ENCODE assay signal across 14 cellular contexts in the genomic region with DNA sequence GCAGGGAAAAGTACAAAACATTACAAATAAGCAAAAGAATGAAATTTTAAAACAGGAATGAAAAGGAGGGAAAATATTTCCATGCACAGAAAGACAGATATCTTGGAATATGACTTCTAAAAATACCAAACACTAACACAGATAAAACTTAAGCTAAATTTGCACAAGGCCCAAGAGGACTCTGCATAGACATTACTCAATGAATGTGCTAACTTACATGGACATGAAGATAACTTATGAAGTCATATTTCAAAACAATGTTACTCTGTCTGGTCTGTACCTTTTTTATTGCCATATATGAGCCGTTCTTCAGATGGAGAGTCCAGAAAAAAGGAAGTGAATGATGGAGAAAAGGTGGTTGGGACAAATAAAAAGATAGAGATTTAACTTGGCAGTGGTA. TPM values are rescaled to one million over a fixed set of nuclear protein-coding genes. Genes with fewer than 3 reads are reported as not detected.
DNase-seq lines count a peak whose midpoint lies in the region; ATAC-seq, FAIRE-seq and TF ChIP-seq lines count a peak whose summit lies in the region.
"Had no signal": no experiment of that assay in that cellular context is flagged by ENCODE, and none has a peak within 500 bp of the region (broad histone marks: within the 10 kb centered on the region; RNA-seq: fewer than 3 reads in every experiment).

No MANE protein-coding gene starts in this region.

- peaks cover 5% of the 10 kb centered on the region for H3K36me3 ChIP-seq in CD8-positive, alpha-beta T cell (ENCODE audit: insufficient read depth, low read length)

- peaks cover 2% of the 10 kb centered on the region for H3K4me1 Mint-ChIP-seq in CD8-positive, alpha-beta T cell (ENCODE audit: low read depth)
- H3K4me1 Mint-ChIP-seq in central memory CD8-positive, alpha-beta T cell, result no peaks in the 10 kb centered on the region
- H3K4me1 Mint-ChIP-seq in activated naive CD8-positive, alpha-beta T cell treated with anti-CD3 and anti-CD28 coated beads for 36 hours, result no peaks in the 10 kb centered on the region
- H3K4me1 Mint-ChIP-seq in activated CD4-positive, alpha-beta T cell treated with anti-CD3 and anti-CD28 coated beads for 36 hours, result peaks cover 2% of the 10 kb centered on the region
- H3K4me1 Mint-ChIP-seq: CD14-positive monocyte had no signal

- H3K4me1 ChIP-seq in CD8-positive, alpha-beta T cell (ENCODE audit: insufficient read depth, low read length), result no peaks in the 10 kb centered on the region
- H3K4me1 ChIP-seq: A549 had no signal

- no peak overlapping the region for H3K4me3 Mint-ChIP-seq in CD8-positive, alpha-beta T cell
- H3K4me3 Mint-ChIP-seq in central memory CD8-positive, alpha-beta T cell, result no peak overlapping the region
- no peak overlapping the region for H3K4me3 Mint-ChIP-seq in activated naive CD8-positive, alpha-beta T cell treated with anti-CD3 and anti-CD28 coated beads for 36 hours
- no peak overlapping the region for H3K4me3 Mint-ChIP-seq in activated CD4-positive, alpha-beta T cell treated with anti-CD3 and anti-CD28 coated beads for 36 hours
- H3K4me3 Mint-ChIP-seq: CD14-positive monocyte had no signal

- no peaks in the 10 kb centered on the region for H3K9me3 ChIP-seq in CD8-positive, alpha-beta T cell (ENCODE audit: low read length)
- H3K9me3 ChIP-seq: A549 had no signal

- no peaks in the 10 kb centered on the region for H3K27me3 Mint-ChIP-seq in CD8-positive, alpha-beta T cell (ENCODE audit: low read depth)
- H3K27me3 Mint-ChIP-seq in central memory CD8-positive, alpha-beta T cell, result no peaks in the 10 kb centered on the region
- H3K27me3 Mint-ChIP-seq in activated naive CD8-positive, alpha-beta T cell treated with anti-CD3 and anti-CD28 coated beads for 36 hours, result no peaks in the 10 kb centered on the region
- H3K27me3 Mint-ChIP-seq in activated CD4-positive, alpha-beta T cell treated with anti-CD3 and anti-CD28 coated beads for 36 hours, result no peaks in the 10 kb centered on the region

- POLR2A ChIA-PET in CD8-positive, alpha-beta T cell (lab: Charles Lee), result interaction anchor here (1.1 kb wide), 1 partner anchor 48 kb away, joined by 3 read pairs; a partner anchor contains a TSS
- POLR2A ChIA-PET in activated CD4-positive, alpha-beta T cell treated with anti-CD3 and anti-CD28 coated beads for 36 hours (lab: Charles Lee), result no interaction called here

- CTCF ChIA-PET in CD8-positive, alpha-beta T cell (lab: Charles Lee), result interaction anchor here (0.6 kb wide), 1 partner anchor 16 kb away, joined by 3 read pairs; no protein-coding TSS in a partner anchor
- CTCF ChIA-PET in activated CD4-positive, alpha-beta T cell treated with anti-CD3 and anti-CD28 coated beads for 36 hours (lab: Charles Lee), result no interaction called here

- peak; percentile 41 for ATAC-seq in Right ventricle myocardium superior (ENCODE audit: poor library complexity)
- no peak for ATAC-seq in Right ventricle myocardium inferior
- ATAC-seq in CD8-positive, alpha-beta T cell, result no peak
- ATAC-seq in central memory CD8-positive, alpha-beta T cell (replicated peaks; ENCODE audit: extremely low read depth, poor library complexity, severe bottlenecking), result no peak
- no peak for ATAC-seq in activated CD4-positive, alpha-beta T cell treated with anti-CD3 and anti-CD28 coated beads for 36 hours
- ATAC-seq: A549 had no signal

- no peak for TF ChIP-seq CTCF in CD8-positive, alpha-beta T cell (IDR thresholded peaks at IDR 0.05)

- peak; percentile 48 for FAIRE-seq in GM12891 (lab: Jason Lieb, UNC)
- FAIRE-seq: GM18507 had no signal

- peaks cover 54% of the 10 kb centered on the region for H3K36me3 Mint-ChIP-seq in CD8-positive, alpha-beta T cell
- peaks cover 30% of the 10 kb centered on the region for H3K36me3 Mint-ChIP-seq in central memory CD8-positive, alpha-beta T cell (ENCODE audit: insufficient read depth)
- no peaks in the 10 kb centered on the region for H3K36me3 Mint-ChIP-seq in activated naive CD8-positive, alpha-beta T cell treated with anti-CD3 and anti-CD28 coated beads for 36 hours
- H3K36me3 Mint-ChIP-seq in activated CD4-positive, alpha-beta T cell treated with anti-CD3 and anti-CD28 coated beads for 36 hours (ENCODE audit: low read depth), result peaks cover 10% of the 10 kb centered on the region

- TF ChIP-seq POLR2A in GM12891 (IDR thresholded peaks at IDR 0.05; ENCODE audit: low read depth, low read length), result no peak

- DNase-seq in Right ventricle myocardium superior, result no peak
- DNase-seq in Right ventricle myocardium inferior (ENCODE audit: missing footprints), result no peak
- no peak for DNase-seq in CD8-positive, alpha-beta T cell
- no peak for DNase-seq in GM12891 (ENCODE audit: insufficient read length, low spot score)
- no peak for DNase-seq in central memory CD8-positive, alpha-beta T cell (ENCODE audit: low spot score in 2 of 2)
- no peak for DNase-seq in activated naive CD8-positive, alpha-beta T cell treated with anti-CD3 and anti-CD28 coated beads for 36 hours
- DNase-seq in activated CD4-positive, alpha-beta T cell treated with anti-CD3 and anti-CD28 coated beads for 36 hours, result no peak
- DNase-seq: DMS 273 treated with DMSO at 0.1 percent for 48 hours, GM23248, H7 had no signal

- H3K27ac Mint-ChIP-seq in CD8-positive, alpha-beta T cell, result peak overlapping the region; percentile 9
- peak overlapping the region; percentile 27 for H3K27ac Mint-ChIP-seq in central memory CD8-positive, alpha-beta T cell (ENCODE audit: low read depth)
- H3K27ac Mint-ChIP-seq in activated naive CD8-positive, alpha-beta T cell treated with anti-CD3 and anti-CD28 coated beads for 36 hours, result no peak overlapping the region
- no peak overlapping the region for H3K27ac Mint-ChIP-seq in activated CD4-positive, alpha-beta T cell treated with anti-CD3 and anti-CD28 coated beads for 36 hours
- H3K27ac Mint-ChIP-seq: CD14-positive monocyte had no signal

- H3K9me3 Mint-ChIP-seq in CD8-positive, alpha-beta T cell, result no peaks in the 10 kb centered on the region
- H3K9me3 Mint-ChIP-seq in central memory CD8-positive, alpha-beta T cell, result no peaks in the 10 kb centered on the region
- no peaks in the 10 kb centered on the region for H3K9me3 Mint-ChIP-seq in activated naive CD8-positive, alpha-beta T cell treated with anti-CD3 and anti-CD28 coated beads for 36 hours
- H3K9me3 Mint-ChIP-seq in activated CD4-positive, alpha-beta T cell treated with anti-CD3 and anti-CD28 coated beads for 36 hours (ENCODE audit: low read depth), result no peaks in the 10 kb centered on the region
- H3K9me3 Mint-ChIP-seq: CD14-positive monocyte had no signal

- intact Hi-C loops in Right ventricle myocardium superior (cut with DNase I), result no loop called here
- intact Hi-C loops in Right ventricle myocardium inferior (cut with DNase I), result no loop called here
- intact Hi-C loops in CD8-positive, alpha-beta T cell (cut with DNase I, micrococcal nuclease), result no loop called here
- intact Hi-C loops in activated CD4-positive, alpha-beta T cell treated with anti-CD3 and anti-CD28 coated beads for 36 hours (cut with DNase I, micrococcal nuclease), result no loop called here

- no peaks in the 10 kb centered on the region for H3K27me3 ChIP-seq in CD8-positive, alpha-beta T cell (ENCODE audit: insufficient read depth, low read length)

- no peak overlapping the region for H3K4me3 ChIP-seq in CD8-positive, alpha-beta T cell (ENCODE audit: low read depth, low read length)
- H3K4me3 ChIP-seq: A549, GM23248 had no signal

- no peak overlapping the region for H3K27ac ChIP-seq in CD8-positive, alpha-beta T cell (ENCODE audit: low read depth, low read length)
- H3K27ac ChIP-seq: A549, GM23248, HL-60 had no signal

TF ChIP-seq in GM12891, 5 proteins besides CTCF, POLR2A, EP300 and RAD21:
- no peak for TF ChIP-seq TAF1 (IDR thresholded peaks at IDR 0.05; ENCODE audit: low read depth, low read length)
- TF ChIP-seq SPI1 (IDR thresholded peaks at IDR 0.05; ENCODE audit: low read depth, low read length), result no peak
- no peak for TF ChIP-seq POU2F2 (IDR thresholded peaks at IDR 0.05; ENCODE audit: low read depth, low read length)
- no peak for TF ChIP-seq PAX5 (IDR thresholded peaks at IDR 0.05; ENCODE audit: insufficient read depth, low read length, severe bottlenecking)
- no peak for TF ChIP-seq POLR2AphosphoS5 (IDR thresholded peaks at IDR 0.05; ENCODE audit: low read depth, low read length)

RNA-seq across cellular contexts. Expression of a gene that starts 15.0 kb away (rescaled TPM):
- total RNA-seq in Right ventricle myocardium superior (1.8 TPM), Right ventricle myocardium inferior (3.5 TPM)
- under 1 TPM; 0.49 to 0.72 TPM for total RNA-seq in CD8-positive, alpha-beta T cell
- 0.80 TPM for polyA plus RNA-seq in GM12891 (2012; ENCODE audit: low read depth, missing spikeins)
- total RNA-seq in activated naive CD8-positive, alpha-beta T cell treated with anti-CD3 and anti-CD28 coated beads for 36 hours, result 1 to 10 TPM in 1 of 2 experiments, under 1 TPM in 1; 0.94 to 1.4 TPM
- total RNA-seq in activated CD4-positive, alpha-beta T cell treated with anti-CD3 and anti-CD28 coated beads for 36 hours, result 1 to 10 TPM; 1.9 to 2.4 TPM
- polyA plus RNA-seq: CD14-positive monocyte had no signal

RNA-seq across cellular contexts. Expression of a gene that starts 34.5 kb away (rescaled TPM):
- total RNA-seq in Right ventricle myocardium superior (99.4 TPM), Right ventricle myocardium inferior (113 TPM)
- 10 to 100 TPM; 94.8 to 95.6 TPM for total RNA-seq in CD8-positive, alpha-beta T cell
- polyA plus RNA-seq in GM12891 (2012; ENCODE audit: low read depth, missing spikeins), result 71.7 TPM
- total RNA-seq in activated naive CD8-positive, alpha-beta T cell treated with anti-CD3 and anti-CD28 coated beads for 36 hours, result 100 to 1,000 TPM; 120 to 126 TPM
- total RNA-seq in activated CD4-positive, alpha-beta T cell treated with anti-CD3 and anti-CD28 coated beads for 36 hours, result 100 to 1,000 TPM in 1 of 2 experiments, 10 to 100 TPM in 1; 94.6 to 118 TPM

RNA-seq across cellular contexts. Expression of a gene that starts 47.4 kb away (rescaled TPM):
- 64.1 TPM for total RNA-seq in Right ventricle myocardium superior
- 62.9 TPM for total RNA-seq in Right ventricle myocardium inferior
- 10 to 100 TPM; 15.8 to 17.0 TPM for total RNA-seq in CD8-positive, alpha-beta T cell
- 23.2 TPM for polyA plus RNA-seq in GM12891 (2012; ENCODE audit: low read depth, missing spikeins)
- total RNA-seq in activated naive CD8-positive, alpha-beta T cell treated with anti-CD3 and anti-CD28 coated beads for 36 hours, result 10 to 100 TPM; 37.7 to 38.9 TPM
- 10 to 100 TPM; 42.3 to 45.3 TPM for total RNA-seq in activated CD4-positive, alpha-beta T cell treated with anti-CD3 and anti-CD28 coated beads for 36 hours

Comparison
In these comparisons a context has a peak if more than half of its experiments do, and no peak if none do; other contexts are left out.
1. H3K27ac Mint-ChIP-seq: peak in CD8-positive, alpha-beta T cell (single experiment) and central memory CD8-positive, alpha-beta T cell (single experiment); none in activated naive CD8-positive, alpha-beta T cell treated with anti-CD3 and anti-CD28 coated beads for 36 hours (single experiment) and activated CD4-positive, alpha-beta T cell treated with anti-CD3 and anti-CD28 coated beads for 36 hours (single experiment).